ENCODE assay signal across 19 cellular contexts in genomic region chr1:153746174-153746573, GRCh38. TPM values are rescaled to one million over a fixed set of nuclear protein-coding genes. Genes with fewer than 3 reads are reported as not detected.
DNase-seq lines count a peak whose midpoint lies in the region; FAIRE-seq and TF ChIP-seq lines count a peak whose summit lies in the region.
"Had no signal": no experiment of that assay in that cellular context is flagged by ENCODE, and none has a peak within 500 bp of the region (broad histone marks: within the 10 kb centered on the region; RNA-seq: fewer than 3 reads in every experiment).

No MANE protein-coding gene starts in this region.

- no peak overlapping the region for H2BK5ac ChIP-seq in H9 (ENCODE audit: insufficient read length, low read length)
- peak overlapping the region; percentile 37; the same call in 1 of the 2 replicates for H2BK5ac ChIP-seq in H1 (ENCODE audit: low read depth, low read length)
- H2BK5ac ChIP-seq in neuronal stem cell (ENCODE audit: low read length) = no peak overlapping the region

- H3K27me3 Mint-ChIP-seq in H9 (ENCODE audit: low read depth) = peaks cover 11% of the 10 kb centered on the region
- H3K27me3 Mint-ChIP-seq: CD4-positive, alpha-beta memory T cell had no signal

- FAIRE-seq in H1 (lab: Jason Lieb, UNC) = no peak
- FAIRE-seq: A204.1 had no signal

- H3K4me1 Mint-ChIP-seq in H9 = peaks cover 60 to 74% of the 10 kb centered on the region in 2 experiments

- H3K9ac ChIP-seq in H9 (ENCODE audit: extremely low read depth, insufficient read length, low read length) = no peak overlapping the region
- no peak overlapping the region; a peak in 1 of 7 replicates for H3K9ac ChIP-seq in H1 (replicated peaks in 1 of 4; ENCODE audit: extremely low read depth in 1 of 4, low read depth in 3 of 4, low read length in 3 of 4)
- H3K9ac ChIP-seq in neuronal stem cell (ENCODE audit: low read depth, low read length, poor library complexity) = no peak overlapping the region
- H3K9ac ChIP-seq: BLaER1 had no signal

- H2BK20ac ChIP-seq in H9 (ENCODE audit: low read depth, low read length, poor library complexity, severe bottlenecking) (no peak overlapping the region), H1 (ENCODE audit: low read length) (peak overlapping the region; percentile 27; the same call in 1 of the 2 replicates)

- TF ChIP-seq CTCF in BE2C (IDR thresholded peaks at IDR 0.05; ENCODE audit: low read depth, low read length) = no peak
- no peak for TF ChIP-seq CTCF in H9 (conservative IDR thresholded peaks at IDR 0.05)
- TF ChIP-seq CTCF in H1 (IDR thresholded peaks at IDR 0.05; ENCODE audit: control extremely low read depth in 1 of 3, insufficient read depth in 1 of 3, low read depth in 1 of 3, low read length in 3 of 3) = no peak

- POLR2A ChIA-PET in H1 (lab: Charles Lee; ENCODE audit: partially characterized antibody) = interaction anchor here (0.8 to 5.2 kb wide), 5 partner anchors 14 to 112 kb away, joined by 3 to 60 read pairs (median 3); partner anchors contain the start of genes CHTOP and INTS3

- peaks cover 3% of the 10 kb centered on the region; the same call in 1 of the 2 replicates for H3K4me1 ChIP-seq in BE2C
- peaks cover 27% of the 10 kb centered on the region for H3K4me1 ChIP-seq in H9 (ENCODE audit: insufficient read depth, low read length)
- H3K4me1 ChIP-seq in H1 (replicated peaks in 1 of 4; ENCODE audit: control insufficient read depth in 3 of 4, insufficient read depth in 4 of 4, low read length in 3 of 4) = peaks cover 6 to 55% (median 19%) of the 10 kb centered on the region in 4 experiments; a peak in 6 of 7 replicates
- H3K4me1 ChIP-seq in neuronal stem cell (ENCODE audit: control insufficient read depth in 2 of 2, insufficient read depth in 1 of 2, low read depth in 1 of 2, low read length in 2 of 2) = peaks cover 0 to 15% of the 10 kb centered on the region in 2 donors
- H3K4me1 ChIP-seq: HAP-1 had no signal

- no peak for TF ChIP-seq POLR2A in H1 (IDR thresholded peaks at IDR 0.05; ENCODE audit: control extremely low read depth in 1 of 2, low read depth in 2 of 2, low read length in 2 of 2)

- no peak overlapping the region for H2BK15ac ChIP-seq in H9 (ENCODE audit: low read depth, low read length)
- no peak overlapping the region for H2BK15ac ChIP-seq in H1 (ENCODE audit: low read length)
- no peak overlapping the region for H2BK15ac ChIP-seq in neuronal stem cell (ENCODE audit: low read length)

- H2AK5ac ChIP-seq in H9 (ENCODE audit: insufficient read length, low read length) (no peak overlapping the region), H1 (ENCODE audit: low read depth, low read length) (peak overlapping the region; percentile 40; the same call in 1 of the 2 replicates), neuronal stem cell (ENCODE audit: low read depth, low read length) (no peak overlapping the region)

- H4K8ac ChIP-seq in H9 (replicated peaks; ENCODE audit: insufficient read length, low read depth, low read length) (no peak overlapping the region), H1 (ENCODE audit: extremely low read depth, insufficient read depth, low read length) (no peak overlapping the region), neuronal stem cell (ENCODE audit: low read depth, low read length) (no peak overlapping the region)

- peak overlapping the region; percentile 11 for H3K4me2 ChIP-seq in H9 (ENCODE audit: insufficient read depth, insufficient read length, low read length)
- H3K4me2 ChIP-seq in H1 (ENCODE audit: insufficient read depth in 1 of 2, low read depth in 2 of 2, low read length in 2 of 2) = peak overlapping the region; percentile 44 to 54
- H3K4me2 ChIP-seq in neuronal stem cell (ENCODE audit: insufficient read depth, low read length, poor library complexity, severe bottlenecking) = no peak overlapping the region
- H3K4me2 ChIP-seq: BLaER1 had no signal

- no peaks in the 10 kb centered on the region for H3K9me3 Mint-ChIP-seq in H9
- H3K9me3 Mint-ChIP-seq: CD4-positive, alpha-beta memory T cell had no signal

- H4K5ac ChIP-seq in H9 (ENCODE audit: insufficient read length, low read depth, low read length) (no peak overlapping the region), H1 (ENCODE audit: insufficient read length, low read depth, low read length) (peak overlapping the region; percentile 28)

- H3K9me3 ChIP-seq in BE2C (no peaks in the 10 kb centered on the region), H9 (ENCODE audit: control insufficient read depth, low read depth, low read length) (no peaks in the 10 kb centered on the region), H1 (ENCODE audit: insufficient read depth in 2 of 2, low read depth in 1 of 2, low read length in 1 of 2) (no peaks in the 10 kb centered on the region), neuronal stem cell (replicated peaks in 1 of 2; ENCODE audit: control insufficient read depth in 2 of 2, insufficient read depth in 1 of 2, low read depth in 1 of 2, low read length in 2 of 2) (no peaks in the 10 kb centered on the region)
- H3K9me3 ChIP-seq: BLaER1, HAP-1 had no signal

- H2AFZ ChIP-seq in H9 (ENCODE audit: low read length) (no peak overlapping the region), H1 (ENCODE audit: low read length) (no peak overlapping the region), neuronal stem cell (ENCODE audit: low read length) (no peak overlapping the region)

- H3K36me3 Mint-ChIP-seq in H9 (ENCODE audit: insufficient read depth in 1 of 3, low read depth in 3 of 3) = peaks cover 37 to 89% (median 62%) of the 10 kb centered on the region in 3 experiments

- peak overlapping the region; percentile 80 to 98 (median 97) for H3K27ac Mint-ChIP-seq in H9

- H2BK120ac ChIP-seq in H9 (ENCODE audit: low read depth, low read length, poor library complexity, severe bottlenecking) (no peak overlapping the region), H1 (replicated peaks; ENCODE audit: low read depth, low read length) (peak overlapping the region; percentile 85), neuronal stem cell (ENCODE audit: low read depth, low read length) (no peak overlapping the region)

- no peaks in the 10 kb centered on the region for H3K79me2 ChIP-seq in H9 (ENCODE audit: insufficient read depth, low read length)
- H3K79me2 ChIP-seq in H1 (ENCODE audit: control insufficient read depth in 1 of 2, insufficient read depth in 2 of 2, low read length in 2 of 2) = peaks cover 0 to 8% of the 10 kb centered on the region in 2 experiments; a peak in 2 of 4 replicates

- H3K36me3 ChIP-seq in BE2C (peaks cover 53% of the 10 kb centered on the region), H1 (ENCODE audit: control insufficient read depth in 2 of 4, insufficient read depth in 4 of 4, low read length in 3 of 4) (peaks cover 11 to 53% (median 37%) of the 10 kb centered on the region in 4 experiments), neuronal stem cell (replicated peaks in 1 of 2; ENCODE audit: control insufficient read depth in 2 of 2, insufficient read depth in 2 of 2, low read length in 2 of 2) (peaks cover 21 to 98% of the 10 kb centered on the region in 2 donors)

- no peak overlapping the region for H3T11ph ChIP-seq in H9 (ENCODE audit: low read length)

- no peak overlapping the region for H2BK12ac ChIP-seq in H9 (ENCODE audit: insufficient read length, low read depth, low read length)
- peak overlapping the region; percentile 11 for H2BK12ac ChIP-seq in H1 (ENCODE audit: low read depth, low read length)
- no peak overlapping the region for H2BK12ac ChIP-seq in neuronal stem cell (ENCODE audit: low read length)

- no peak overlapping the region for H4K91ac ChIP-seq in H9 (ENCODE audit: insufficient read length, low read depth, low read length)
- peak overlapping the region; percentile 56 for H4K91ac ChIP-seq in H1 (replicated peaks; ENCODE audit: insufficient read length, low read length)
- no peak overlapping the region for H4K91ac ChIP-seq in neuronal stem cell (ENCODE audit: low read depth, low read length, poor library complexity)

- no peak for TF ChIP-seq EP300 in H1 (IDR thresholded peaks at IDR 0.05; ENCODE audit: borderline replicate concordance in 1 of 2, low read depth in 2 of 2, low read length in 2 of 2)

- DNase-seq in BE2C = peak; percentile 35
- peak; percentile 56 for DNase-seq in H9
- peak in 1 of 2 experiments; percentile 51 for DNase-seq in H1 (ENCODE audit: low read depth in 1 of 2, low spot score in 2 of 2)
- DNase-seq in neuronal stem cell (ENCODE audit: low spot score) = no peak
- no peak for DNase-seq in GDM1 (lab: John Stamatoyannopoulos, UW)
- no peak for DNase-seq in retina
- no peak for DNase-seq in activated CD4-positive, alpha-beta T cell treated with anti-CD3 and anti-CD28 coated beads, Interleukin-2, amount 50 U/mL, for 1 hour
- no peak for DNase-seq in OCI-M2 (lab: John Stamatoyannopoulos, UW; ENCODE audit: unreplicated experiment)
- DNase-seq: Calu3; CD4-positive, alpha-beta memory T cell; KG1; NCI-H1105 treated with DMSO at 0.1 percent for 48 hours; NCI-H1694 treated with DMSO at 0.1 percent for 48 hours; NCI-H510A; NCI-H774; SHP77 treated with DMSO at 0.1 percent for 48 hours had no signal

- H3K27me3 ChIP-seq in BE2C (no peaks in the 10 kb centered on the region), H9 (ENCODE audit: insufficient read depth, low read length) (peaks cover under 1% of the 10 kb centered on the region; the same call in 1 of the 2 replicates), H1 (replicated peaks in 1 of 4; ENCODE audit: control insufficient read depth in 3 of 4, extremely low read depth in 1 of 4, insufficient read depth in 3 of 4, low read length in 3 of 4) (peaks cover 0 to 2% (median 0%) of the 10 kb centered on the region in 4 experiments; a peak in 1 of 7 replicates), neuronal stem cell (ENCODE audit: control insufficient read depth in 3 of 3, insufficient read depth in 3 of 3, low read depth in 1 of 3, low read length in 3 of 3) (no peaks in the 10 kb centered on the region)
- H3K27me3 ChIP-seq: BLaER1 had no signal

- no peaks in the 10 kb centered on the region for H4K20me1 ChIP-seq in H9 (ENCODE audit: control insufficient read depth, insufficient read depth, insufficient read length)
- H4K20me1 ChIP-seq in H1 (replicated peaks in 1 of 2; ENCODE audit: control insufficient read depth in 1 of 2, insufficient read depth in 2 of 2, low read length in 2 of 2) = no peaks in the 10 kb centered on the region
- H4K20me1 ChIP-seq: BLaER1 had no signal

- H3K23me2 ChIP-seq in H9 (ENCODE audit: insufficient read length, low read depth, low read length, poor library complexity, severe bottlenecking) (peaks cover 3% of the 10 kb centered on the region), H1 (ENCODE audit: low read depth, low read length) (no peaks in the 10 kb centered on the region; the same call in 1 of the 2 replicates)

- peak overlapping the region in 1 of 2 experiments; percentile 71; a peak in 3 of 5 replicates for H3K4me3 Mint-ChIP-seq in H9
- H3K4me3 Mint-ChIP-seq: CD4-positive, alpha-beta memory T cell had no signal

- H3K23ac ChIP-seq in H9 (ENCODE audit: insufficient read length, low read depth, low read length) (no peak overlapping the region), H1 (ENCODE audit: insufficient read length) (no peak overlapping the region), neuronal stem cell (ENCODE audit: low read depth, low read length, poor library complexity) (no peak overlapping the region)

- H3K18ac ChIP-seq in H9 (ENCODE audit: insufficient read length, low read depth, low read length) (no peak overlapping the region), H1 (ENCODE audit: extremely low read depth, low read length) (peak overlapping the region; percentile 73; the same call in 1 of the 2 replicates), neuronal stem cell (ENCODE audit: low read length) (no peak overlapping the region)

- H3K4me3 ChIP-seq in BE2C (ENCODE audit: low read depth, low read length) = no peak overlapping the region
- peak overlapping the region in 1 of 4 experiments; percentile 27; a peak in 1 of 8 replicates for H3K4me3 ChIP-seq in H1 (ENCODE audit: extremely low read depth in 1 of 4, insufficient read depth in 2 of 4, low read depth in 3 of 4, low read length in 4 of 4)
- no peak overlapping the region for H3K4me3 ChIP-seq in neuronal stem cell (ENCODE audit: low read length in 2 of 2)
- H3K4me3 ChIP-seq: BLaER1, HAP-1 had no signal

- H3K56ac ChIP-seq in H9 (ENCODE audit: insufficient read length, low read depth, low read length) (no peak overlapping the region), H1 (replicated peaks; ENCODE audit: insufficient read length, low read depth, low read length) (no peak overlapping the region)

- WGBS in H9 (ENCODE audit: extremely low coverage, insufficient read length, low lambda C conversion rate) = no CpG with 5 or more reads among the region's 13 CpGs
- 74% methylated on average over 13 of the region's 13 CpGs; no CpG with 5 or more reads in 1 of the 2 experiments for WGBS in H1 (ENCODE audit: extremely low coverage in 1 of 2, insufficient coverage in 1 of 2, insufficient read length in 1 of 2, insufficient replicate concordance in 2 of 2, low coverage in 1 of 2, low lambda C conversion rate in 2 of 2, missing lambda C conversion rate in 1 of 2), 2 experiments
- no CpG with 5 or more reads among the region's 13 CpGs for WGBS in neuronal stem cell (ENCODE audit: extremely low coverage in 2 of 2, insufficient read length in 2 of 2, insufficient replicate concordance in 1 of 2), 2 donors

- H3K79me1 ChIP-seq in H9 (ENCODE audit: insufficient read depth, low read depth, low read length, poor library complexity, severe bottlenecking) (peaks cover 3% of the 10 kb centered on the region), H1 (ENCODE audit: low read depth, low read length) (no peaks in the 10 kb centered on the region), neuronal stem cell (ENCODE audit: low read depth, low read length) (no peaks in the 10 kb centered on the region)

- CTCF ChIA-PET in H1 (lab: Charles Lee; ENCODE audit: partially characterized antibody) = interaction anchor here (1.0 to 16.7 kb wide), 5 partner anchors 8 to 119 kb away, joined by 3 to 190 read pairs (median 7); partner anchors contain the start of genes NPR1 and S100A13

- H3K4ac ChIP-seq in H9 (ENCODE audit: low read depth, low read length) = no peak overlapping the region
- H3K4ac ChIP-seq in H1 (replicated peaks; ENCODE audit: insufficient read length, low read depth, low read length) = peak overlapping the region; percentile 11
- no peak overlapping the region for H3K4ac ChIP-seq in neuronal stem cell (ENCODE audit: low read length)

- no peak for TF ChIP-seq RAD21 in H1 (IDR thresholded peaks at IDR 0.05 in 1 of 2, conservative IDR thresholded peaks at IDR 0.05 in 1 of 2; ENCODE audit: low read depth in 2 of 2, low read length in 2 of 2)

- H3K14ac ChIP-seq in H9 (ENCODE audit: insufficient read depth, low read length) = no peak overlapping the region
- no peak overlapping the region for H3K14ac ChIP-seq in H1 (ENCODE audit: insufficient read length)
- no peak overlapping the region for H3K14ac ChIP-seq in neuronal stem cell (ENCODE audit: low read length)

- H3K27ac ChIP-seq in H9 (ENCODE audit: insufficient read length, low read depth, low read length) = peak overlapping the region; percentile 88
- peak overlapping the region; percentile 75; the same call in 1 of the 2 replicates for H3K27ac ChIP-seq in H1 (ENCODE audit: low read depth, low read length)
- H3K27ac ChIP-seq in neuronal stem cell (replicated peaks; ENCODE audit: low read length) = peak overlapping the region; percentile 1
- H3K27ac ChIP-seq: BLaER1 had no signal

RNA-seq across cellular contexts. Expression of gene INTS3, which starts 18.3 kb away (rescaled TPM):
- 51.8 TPM for polyA plus RNA-seq in BE2C (2012; ENCODE audit: insufficient read depth, insufficient read length, low read depth)
- total RNA-seq in H9 (2021) = 65.4 and 67.1 TPM in 2 replicates
- total RNA-seq in H1 (2021; fragmentation: NEBNext Ultra II Directional; extraction: Animal tissue kit (Norgen Biotek cat#: 25700)) = 63.2 and 66.8 TPM in 2 replicates
- polyA plus RNA-seq in H1 (2011; rRNA removed) = 86.9 and 93.2 TPM in 2 replicates
- polyA plus RNA-seq in H1 (2011; cell fraction: cytosol; rRNA removed) = 46.3 TPM
- 184 TPM for polyA plus RNA-seq in H1 (2011; cell fraction: nucleus; rRNA removed)
- 58.2 to 67.1 TPM (median 62.7 TPM) in 4 replicates for polyA plus RNA-seq in H1 (2012, experiment 1 of 2)
- polyA plus RNA-seq in H1 (2012, experiment 2 of 2) = 30.6 TPM
- polyA plus RNA-seq in H1 (2013, experiment 1 of 2) = 36.2 TPM
- 32.5 TPM for polyA plus RNA-seq in H1 (2013, experiment 2 of 2)
- 87.6 and 105 TPM in 2 replicates for polyA minus RNA-seq in H1 (2011; rRNA and poly(A)+ RNA removed)
- polyA minus RNA-seq in H1 (2011; cell fraction: cytosol; rRNA and poly(A)+ RNA removed) = 33.4 TPM
- 71.9 TPM for polyA minus RNA-seq in H1 (2011; cell fraction: nucleus; rRNA and poly(A)+ RNA removed)
- 24.8 TPM for polyA plus RNA-seq in neuronal stem cell (2013, experiment 1 of 2)
- polyA plus RNA-seq in neuronal stem cell (2013, experiment 2 of 2) = 24.2 TPM

RNA-seq across cellular contexts. Expression of gene SLC27A3, which starts 29.0 kb away (rescaled TPM):
- polyA plus RNA-seq in BE2C (2012; ENCODE audit: insufficient read depth, insufficient read length, low read depth) = 70.5 TPM
- 42.0 and 45.3 TPM in 2 replicates for total RNA-seq in H9 (2021)
- 29.4 and 39.1 TPM in 2 replicates for total RNA-seq in H1 (2021; fragmentation: NEBNext Ultra II Directional; extraction: Animal tissue kit (Norgen Biotek cat#: 25700))
- polyA plus RNA-seq in H1 (2011; rRNA removed) = 40.1 and 51.2 TPM in 2 replicates
- polyA plus RNA-seq in H1 (2011; cell fraction: cytosol; rRNA removed) = 44.7 TPM
- 133 TPM for polyA plus RNA-seq in H1 (2011; cell fraction: nucleus; rRNA removed)
- 42.0 to 62.3 TPM (median 55.1 TPM) in 4 replicates for polyA plus RNA-seq in H1 (2012, experiment 1 of 2)
- 50.1 TPM for polyA plus RNA-seq in H1 (2012, experiment 2 of 2)
- polyA plus RNA-seq in H1 (2013, experiment 1 of 2) = 44.3 TPM
- polyA plus RNA-seq in H1 (2013, experiment 2 of 2) = 41.0 TPM
- polyA minus RNA-seq in H1 (2011; rRNA and poly(A)+ RNA removed) = 56.9 and 65.2 TPM in 2 replicates
- polyA minus RNA-seq in H1 (2011; cell fraction: cytosol; rRNA and poly(A)+ RNA removed) = 30.4 TPM
- 19.4 TPM for polyA minus RNA-seq in H1 (2011; cell fraction: nucleus; rRNA and poly(A)+ RNA removed)
- 7.5 TPM for polyA plus RNA-seq in neuronal stem cell (2013, experiment 1 of 2)
- 7.2 TPM for polyA plus RNA-seq in neuronal stem cell (2013, experiment 2 of 2)

Comparison
In these comparisons a context has a peak if more than half of its experiments do, and no peak if none do; other contexts are left out.
1. DNase-seq: peak in BE2C (single experiment) and H9 (single experiment); none in neuronal stem cell (single experiment), GDM1 (single experiment), retina (single experiment), activated CD4-positive, alpha-beta T cell treated with anti-CD3 and anti-CD28 coated beads, Interleukin-2, amount 50 U/mL, for 1 hour (single experiment) and OCI-M2 (single experiment).
2. H3K27ac ChIP-seq: peak in every context shown above with its lines; median percentile 88 in H9; 75 in H1; 1 in neuronal stem cell.